ENCODE assay signal across 8 cellular contexts in the genomic region with DNA sequence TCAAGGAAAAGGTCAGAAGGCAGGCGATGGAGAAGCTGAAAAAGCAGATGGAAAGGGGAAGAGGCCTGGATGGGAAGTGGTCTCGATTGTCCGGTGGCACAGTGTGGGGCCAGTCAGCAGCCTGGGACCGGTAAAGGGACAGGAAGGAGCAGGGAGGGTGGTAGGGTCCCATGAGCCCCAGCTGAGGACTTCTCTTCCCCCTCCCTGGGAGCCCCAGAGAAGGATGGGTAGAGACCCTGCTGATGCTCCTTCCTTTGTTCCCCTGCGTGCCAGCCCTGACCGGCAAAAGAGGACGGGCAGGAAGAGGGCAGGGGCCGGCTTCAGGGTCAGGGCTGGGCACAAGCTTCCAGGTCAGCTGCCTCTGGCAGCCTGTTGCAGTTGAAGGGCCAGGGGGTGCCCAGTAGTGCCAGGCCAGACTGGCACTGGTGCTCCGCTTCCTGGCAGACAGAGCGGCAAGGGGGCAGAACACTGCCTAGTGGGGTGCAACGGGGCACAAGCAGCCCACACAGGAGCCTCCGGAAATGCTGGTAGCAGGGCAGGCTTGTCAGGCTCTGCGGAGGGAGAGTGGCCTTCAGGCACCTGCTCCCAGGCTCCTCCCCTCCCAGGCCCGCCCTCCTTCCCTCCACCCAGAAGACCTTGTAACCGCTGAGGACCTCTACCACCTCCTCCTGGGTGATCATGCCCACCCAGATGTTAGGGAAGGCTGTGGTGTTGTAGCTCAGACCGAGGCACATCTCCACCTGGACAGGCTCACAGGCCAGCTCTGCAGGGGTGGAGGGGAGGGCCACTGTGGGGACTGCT. TPM values are rescaled to one million over a fixed set of nuclear protein-coding genes. Genes with fewer than 3 reads are reported as not detected.
DNase-seq lines count a peak whose midpoint lies in the region; TF ChIP-seq lines count a peak whose summit lies in the region.
"Had no signal": no experiment of that assay in that cellular context is flagged by ENCODE, and none has a peak within 500 bp of the region (broad histone marks: within the 10 kb centered on the region; RNA-seq: fewer than 3 reads in every experiment).

No MANE protein-coding gene starts in this region.

- POLR2A ChIA-PET in RWPE1 (lab: Yijun Ruan, JAX; ENCODE audit: low non-redundant PET) = no interaction called here

- CTCF ChIA-PET in RWPE1 (lab: Yijun Ruan, JAX) = interaction anchor here (0.8 to 3.5 kb wide), 3 partner anchors 14 to 20 kb away, joined by 3 to 12 read pairs (median 3); no protein-coding TSS in a partner anchor

- peak overlapping the region; percentile 38 to 73 (median 43) for H3K9ac ChIP-seq in skeletal muscle tissue (ENCODE audit: low read depth in 1 of 3, low read length in 3 of 3)

- H3K27me3 ChIP-seq in right atrium auricular region (no peaks in the 10 kb centered on the region), skeletal muscle tissue (ENCODE audit: control insufficient read depth in 3 of 3, insufficient read depth in 3 of 3, low read length in 3 of 3) (peaks cover 5 to 20% (median 18%) of the 10 kb centered on the region in 3 donors)

- peaks cover 0 to 51% of the 10 kb centered on the region in 2 donors for H3K4me1 ChIP-seq in right atrium auricular region
- peaks cover 41 to 49% (median 49%) of the 10 kb centered on the region in 3 donors for H3K4me1 ChIP-seq in skeletal muscle tissue (ENCODE audit: control insufficient read depth in 3 of 3, insufficient read depth in 3 of 3, low read length in 3 of 3)

- TF ChIP-seq CTCF in RWPE1 (conservative IDR thresholded peaks at IDR 0.05; ENCODE audit: low read depth) (no peak), right atrium auricular region (IDR thresholded peaks at IDR 0.05) (no peak)

- H3K27ac ChIP-seq in RWPE1 (peak overlapping the region; percentile 82), right atrium auricular region (peak overlapping the region; percentile 97 to 98), skeletal muscle tissue (ENCODE audit: low read depth, low read length) (peak overlapping the region; percentile 88)

- no peak for DNase-seq in RWPE1 (ENCODE audit: low spot score)
- no peak for DNase-seq in right atrium auricular region (ENCODE audit: low spot score)
- DNase-seq in stimulated activated CD4-positive, alpha-beta T cell treated with anti-CD3 and anti-CD28 coated beads, Interleukin-1b, Interleukin-23, amount 100 ng/mL, for 48 hours = no peak
- DNase-seq in NOMO-1 treated with dmso at 0.1 percent for 144 hours (lab: John Stamatoyannopoulos, UW; ENCODE audit: unreplicated experiment) = no peak
- no peak for DNase-seq in stimulated activated CD4-positive, alpha-beta T cell treated with anti-CD3 and anti-CD28 coated beads, Interleukin-12 subunit alpha, Interleukin-12 subunit beta, amount 100 ng/mL, for 4 hours
- DNase-seq: GDM1, glutamatergic neuron had no signal

- no peaks in the 10 kb centered on the region for H3K9me3 ChIP-seq in right atrium auricular region
- no peaks in the 10 kb centered on the region for H3K9me3 ChIP-seq in skeletal muscle tissue (ENCODE audit: control insufficient read depth in 3 of 3, low read length in 3 of 3)

- H3K4me3 ChIP-seq in right atrium auricular region = peak overlapping the region in 1 of 2 donors; percentile 82
- peak overlapping the region; percentile 52 to 68 (median 56) for H3K4me3 ChIP-seq in skeletal muscle tissue (ENCODE audit: low read length in 3 of 3)

- H3K36me3 ChIP-seq in right atrium auricular region = no peaks in the 10 kb centered on the region
- H3K36me3 ChIP-seq in skeletal muscle tissue (ENCODE audit: control insufficient read depth in 3 of 3, insufficient read depth in 3 of 3, low read length in 3 of 3) = peaks cover 2 to 8% (median 5%) of the 10 kb centered on the region in 3 donors

RNA-seq across cellular contexts. Expression of gene C1QTNF5, which starts 0.7 kb away (rescaled TPM):
- total RNA-seq in right atrium auricular region = 10 to 100 TPM; 41.4 to 47.4 TPM
- total RNA-seq in skeletal muscle tissue = 17.2 TPM

RNA-seq across cellular contexts. Expression of gene MFRP, which starts 5.1 kb away (rescaled TPM):
- total RNA-seq in right atrium auricular region = not detected
- total RNA-seq in skeletal muscle tissue = not detected

RNA-seq across cellular contexts. Expression of gene RNF26, which starts 7.1 kb away (rescaled TPM):
- total RNA-seq in right atrium auricular region (10 to 100 TPM in 1 of 2 donors, 1 to 10 TPM in 1; 8.2 to 10.3 TPM), skeletal muscle tissue (2.1 TPM)

RNA-seq across cellular contexts. Expression of gene MCAM, which starts 24.5 kb away (rescaled TPM):
- total RNA-seq in right atrium auricular region = 100 to 1,000 TPM; 356 to 509 TPM
- 120 TPM for total RNA-seq in skeletal muscle tissue

RNA-seq across cellular contexts. Expression of gene USP2, which starts 40.1 kb away (rescaled TPM):
- total RNA-seq in right atrium auricular region = 10 to 100 TPM; 38.9 to 58.7 TPM
- total RNA-seq in skeletal muscle tissue = 8.9 TPM
